21 cellular contexts compared by ENCODE assay signal in genomic region chr17:5821813-5822212, GRCh38.
"Had no signal": no experiment of that assay in that cellular context is flagged by ENCODE, and none has a peak within 500 bp of the region (broad histone marks: within the 10 kb centered on the region; RNA-seq: fewer than 3 reads in every experiment).

No MANE protein-coding gene starts in this region.

- DNase-seq: activated CD4-positive, alpha-beta T cell treated with anti-CD3 and anti-CD28 coated beads, Interleukin-2, amount 50 U/mL, for 48 hours; activated CD8-positive, alpha-beta memory T cell treated with anti-CD3 and anti-CD28 coated beads, Interleukin-2, amount 50 U/mL, for 48 hours; activated naive CD4-positive, alpha-beta T cell; activated T-cell treated with anti-CD3 and anti-CD28 coated beads, Interleukin-2, amount 50 U/mL, for 4 hours; adrenal gland; brain microvascular endothelial cell; colonic mucosa; dorsolateral prefrontal cortex; effector memory CD8-positive, alpha-beta T cell; heart right ventricle; left colon; naive thymus-derived CD8-positive, alpha-beta T cell; substantia nigra; T1000 had no signal

- H3K27me3 ChIP-seq: ascending aorta, brain microvascular endothelial cell, colonic mucosa, right atrium auricular region, tibial nerve had no signal

- H3K9me3 ChIP-seq: adrenal gland, colonic mucosa, esophagus muscularis mucosa, prostate gland, right atrium auricular region had no signal

- H3K36me3 ChIP-seq: adrenal gland, ascending aorta, brain microvascular endothelial cell, colonic mucosa, esophagus muscularis mucosa, heart right ventricle, prostate gland, right atrium auricular region, tibial nerve had no signal

- FAIRE-seq: endothelial cell of umbilical vein had no signal

- H3K27ac ChIP-seq: adrenal gland, ascending aorta, brain microvascular endothelial cell, colonic mucosa, dorsolateral prefrontal cortex, esophagus muscularis mucosa, heart right ventricle, prostate gland, right atrium auricular region, tibial nerve had no signal

- H3K4me1 ChIP-seq: adrenal gland, ascending aorta, colonic mucosa, esophagus muscularis mucosa, heart right ventricle, prostate gland, right atrium auricular region, tibial nerve had no signal

- ATAC-seq: activated T-cell treated with anti-CD3 and anti-CD28 coated beads, Interleukin-2, amount 50 U/mL, for 4 hours; effector memory CD8-positive, alpha-beta T cell; heart right ventricle; left colon; naive thymus-derived CD8-positive, alpha-beta T cell; WTC11 had no signal

- H3K4me3 ChIP-seq: adrenal gland, ascending aorta, colonic mucosa, dorsolateral prefrontal cortex, esophagus muscularis mucosa, heart right ventricle, prostate gland, right atrium auricular region, tibial nerve had no signal
